Comparison of ENCODE assay signal across 8 cellular contexts in genomic region chr16:56608876-56609462, GRCh38. TPM values are rescaled to one million over a fixed set of nuclear protein-coding genes. Genes with fewer than 3 reads are reported as not detected.
DNase-seq lines count a peak whose midpoint lies in the region; ATAC-seq and TF ChIP-seq lines count a peak whose summit lies in the region.

No MANE protein-coding gene starts in this region.

- CTCF ChIA-PET in activated naive CD4-positive, alpha-beta T cell treated with anti-CD3 and anti-CD28 coated beads for 36 hours (lab: Charles Lee) = interaction anchor here (0.7 to 2.1 kb wide), 5 partner anchors 32 to 344 kb away, joined by 3 to 7 read pairs (median 3); no protein-coding TSS in a partner anchor
- CTCF ChIA-PET in activated B cell treated with CpG ODN at 0.5 μM for 24 hours (lab: Charles Lee) = interaction anchor here (1.0 to 1.3 kb wide), 3 partner anchors 21 to 49 kb away, joined by 3 to 4 read pairs (median 4); partner anchors contain the start of gene MT1F

- no peaks in the 10 kb centered on the region for H3K9me3 Mint-ChIP-seq in activated naive CD4-positive, alpha-beta T cell treated with anti-CD3 and anti-CD28 coated beads for 36 hours
- H3K9me3 Mint-ChIP-seq in activated B cell treated with CpG ODN at 0.5 μM for 24 hours = peaks cover 3% of the 10 kb centered on the region

- no peaks in the 10 kb centered on the region for H3K36me3 Mint-ChIP-seq in activated naive CD4-positive, alpha-beta T cell treated with anti-CD3 and anti-CD28 coated beads for 36 hours (ENCODE audit: low read depth)
- H3K36me3 Mint-ChIP-seq in activated B cell treated with CpG ODN at 0.5 μM for 24 hours (ENCODE audit: low read depth) = no peaks in the 10 kb centered on the region

- TF ChIP-seq CTCF in activated B cell treated with CpG ODN at 0.5 μM for 24 hours (IDR thresholded peaks at IDR 0.05) = no peak

- H3K27ac Mint-ChIP-seq in activated naive CD4-positive, alpha-beta T cell treated with anti-CD3 and anti-CD28 coated beads for 36 hours = peak overlapping the region; percentile 88
- peak overlapping the region; percentile 87 for H3K27ac Mint-ChIP-seq in activated B cell treated with CpG ODN at 0.5 μM for 24 hours

- H3K4me3 ChIP-seq in skeletal muscle cell (ENCODE audit: low read depth, low read length) = peak overlapping the region; percentile 81

- DNase-seq in activated naive CD4-positive, alpha-beta T cell treated with anti-CD3 and anti-CD28 coated beads for 36 hours = peak; percentile 22
- no peak for DNase-seq in activated naive CD4-positive, alpha-beta T cell treated with Interleukin-2 at 50 U/mL for 16 hours
- no peak for DNase-seq in activated B cell treated with CpG ODN at 0.5 μM for 24 hours
- DNase-seq in head of caudate nucleus = peak in 29 of 42 donors; percentile 42 to 75 (median 55)
- DNase-seq in skeletal muscle cell (ENCODE audit: low read depth) = no peak
- DNase-seq in GF-D8 (lab: John Stamatoyannopoulos, UW) = no peak
- no peak for DNase-seq in epidermal melanocyte (ENCODE audit: insufficient read length, low spot score)

- peak overlapping the region; percentile 88 for H3K4me3 Mint-ChIP-seq in activated naive CD4-positive, alpha-beta T cell treated with anti-CD3 and anti-CD28 coated beads for 36 hours
- H3K4me3 Mint-ChIP-seq in activated B cell treated with CpG ODN at 0.5 μM for 24 hours = peak overlapping the region; percentile 93

- H3K27me3 Mint-ChIP-seq in activated naive CD4-positive, alpha-beta T cell treated with anti-CD3 and anti-CD28 coated beads for 36 hours (ENCODE audit: low read depth) = no peaks in the 10 kb centered on the region
- no peaks in the 10 kb centered on the region for H3K27me3 Mint-ChIP-seq in activated B cell treated with CpG ODN at 0.5 μM for 24 hours

- H3K4me1 Mint-ChIP-seq in activated naive CD4-positive, alpha-beta T cell treated with anti-CD3 and anti-CD28 coated beads for 36 hours (ENCODE audit: low read depth) = peaks cover 67% of the 10 kb centered on the region
- H3K4me1 Mint-ChIP-seq in activated B cell treated with CpG ODN at 0.5 μM for 24 hours = peaks cover 36% of the 10 kb centered on the region

- intact Hi-C loops in activated naive CD4-positive, alpha-beta T cell treated with anti-CD3 and anti-CD28 coated beads for 36 hours (cut with micrococcal nuclease) = loop anchor here (1.0 to 2.0 kb wide), 12 partner anchors 16 to 577 kb away; partner anchors contain the start of genes MT1E, MT1F, MT1X and NUDT21
- intact Hi-C loops in activated B cell treated with CpG ODN at 0.5 μM for 24 hours (cut with micrococcal nuclease) = loop anchor here (1.0 to 10.0 kb wide), 11 partner anchors 16 to 1518 kb away; partner anchors contain the start of genes AMFR, BBS2, CCDC102A and CFAP20
- intact Hi-C loops in head of caudate nucleus (cut with DNase I) = no loop called here

- POLR2A ChIA-PET in activated B cell treated with CpG ODN at 0.5 μM for 24 hours (lab: Charles Lee) = interaction anchor here (0.9 to 1.7 kb wide), 7 partner anchors 16 to 74 kb away, joined by 3 to 11 read pairs (median 6); partner anchors contain the start of genes MT1E, MT1F and MT1X

- ATAC-seq in activated B cell treated with CpG ODN at 0.5 μM for 24 hours (ENCODE audit: low read depth) (no peak), HG02588 (IDR thresholded peaks at IDR 0.05; ENCODE audit: unreplicated experiment) (no peak)

RNA-seq across cellular contexts. Expression of gene MT2A, which starts 0.6 kb away (rescaled TPM):
- total RNA-seq in activated naive CD4-positive, alpha-beta T cell treated with anti-CD3 and anti-CD28 coated beads for 36 hours = 100 to 1,000 TPM in 1 of 2 experiments, 10 to 100 TPM in 1; 95.7 to 130 TPM
- 72.7 and 77.4 TPM in 2 replicates for total RNA-seq in activated B cell treated with CpG ODN at 0.5 μM for 24 hours

RNA-seq across cellular contexts. Expression of gene MT1E, which starts 16.6 kb away (rescaled TPM):
- 10 to 100 TPM; 12.2 to 12.4 TPM for total RNA-seq in activated naive CD4-positive, alpha-beta T cell treated with anti-CD3 and anti-CD28 coated beads for 36 hours
- total RNA-seq in activated B cell treated with CpG ODN at 0.5 μM for 24 hours = 2.8 and 4.2 TPM in 2 replicates

RNA-seq across cellular contexts. Expression of gene MT3, which starts 19.6 kb away (rescaled TPM):
- total RNA-seq in activated naive CD4-positive, alpha-beta T cell treated with anti-CD3 and anti-CD28 coated beads for 36 hours = 1 to 10 TPM in 1 of 2 experiments, under 1 TPM in 1; 0.64 to 1.6 TPM
- not detected in 2 replicates for total RNA-seq in activated B cell treated with CpG ODN at 0.5 μM for 24 hours

RNA-seq across cellular contexts. Expression of gene MT1M, which starts 23.5 kb away (rescaled TPM):
- total RNA-seq in activated naive CD4-positive, alpha-beta T cell treated with anti-CD3 and anti-CD28 coated beads for 36 hours = not detected
- not detected in 2 replicates for total RNA-seq in activated B cell treated with CpG ODN at 0.5 μM for 24 hours

RNA-seq across cellular contexts. Expression of gene MT1A, which starts 29.5 kb away (rescaled TPM):
- not detected for total RNA-seq in activated naive CD4-positive, alpha-beta T cell treated with anti-CD3 and anti-CD28 coated beads for 36 hours
- total RNA-seq in activated B cell treated with CpG ODN at 0.5 μM for 24 hours = not detected in 2 replicates

Comparison
In these comparisons a context has a peak if more than half of its experiments do, and no peak if none do; other contexts are left out.
1. DNase-seq: peak in activated naive CD4-positive, alpha-beta T cell treated with anti-CD3 and anti-CD28 coated beads for 36 hours (single experiment) and head of caudate nucleus (29 of 42); none in activated naive CD4-positive, alpha-beta T cell treated with Interleukin-2 at 50 U/mL for 16 hours (single experiment), activated B cell treated with CpG ODN at 0.5 μM for 24 hours (single experiment), skeletal muscle cell (single experiment), GF-D8 (single experiment) and epidermal melanocyte (single experiment).